Comparison of ENCODE assay signal across 1 cellular context in genomic region chr18:74005320-74006110, GRCh38.
TF ChIP-seq lines count a peak whose summit lies in the region.

No MANE protein-coding gene starts in this region.

TF ChIP-seq in IMR-90, 13 proteins besides CTCF, POLR2A, EP300 and RAD21:
- TF ChIP-seq, protein P1, sequence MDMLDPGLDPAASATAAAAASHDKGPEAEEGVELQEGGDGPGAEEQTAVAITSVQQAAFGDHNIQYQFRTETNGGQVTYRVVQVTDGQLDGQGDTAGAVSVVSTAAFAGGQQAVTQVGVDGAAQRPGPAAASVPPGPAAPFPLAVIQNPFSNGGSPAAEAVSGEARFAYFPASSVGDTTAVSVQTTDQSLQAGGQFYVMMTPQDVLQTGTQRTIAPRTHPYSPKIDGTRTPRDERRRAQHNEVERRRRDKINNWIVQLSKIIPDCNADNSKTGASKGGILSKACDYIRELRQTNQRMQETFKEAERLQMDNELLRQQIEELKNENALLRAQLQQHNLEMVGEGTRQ (IDR thresholded peaks at IDR 0.05; ENCODE audit: low read depth, low read length) = no peak
- TF ChIP-seq BHLHE40 (IDR thresholded peaks at IDR 0.05; ENCODE audit: low read depth, low read length) (no peak), RFX5 (IDR thresholded peaks at IDR 0.05; ENCODE audit: low read depth, low read length) (no peak), MAZ (IDR thresholded peaks at IDR 0.05; ENCODE audit: borderline replicate concordance, low read depth, low read length) (no peak), FOS (IDR thresholded peaks at IDR 0.05; ENCODE audit: low read depth, low read length) (no peak), SMC3 (IDR thresholded peaks at IDR 0.05; ENCODE audit: low read depth, low read length) (no peak), NFE2L2 (IDR thresholded peaks at IDR 0.05; ENCODE audit: low read depth, low read length) (no peak), MXI1 (IDR thresholded peaks at IDR 0.05; ENCODE audit: borderline replicate concordance, low read depth, low read length) (no peak), MAFK (IDR thresholded peaks at IDR 0.05; ENCODE audit: low read depth, low read length) (no peak), ELK1 (IDR thresholded peaks at IDR 0.05; ENCODE audit: borderline replicate concordance, low read depth, low read length) (no peak), CHD1 (IDR thresholded peaks at IDR 0.05; ENCODE audit: low read depth, low read length) (no peak), CEBPB (IDR thresholded peaks at IDR 0.05; ENCODE audit: low read depth, low read length) (no peak), RCOR1 (IDR thresholded peaks at IDR 0.05; ENCODE audit: insufficient replicate concordance, low read length) (no peak)
